In genomic region chr12:990649-991349, GRCh38 we compare ENCODE assay signal across 8 cellular contexts. TPM values are rescaled to one million over a fixed set of nuclear protein-coding genes. Genes with fewer than 3 reads are reported as not detected.
DNase-seq lines count a peak whose midpoint lies in the region; ATAC-seq and TF ChIP-seq lines count a peak whose summit lies in the region.

TSS of gene ERC1 (plus strand) at chr12:991223. CDS start at chr12:1027904, 36,681 bp downstream.

- no peaks in the 10 kb centered on the region for H3K36me3 ChIP-seq in spleen

- TF ChIP-seq CTCF in spleen (IDR thresholded peaks at IDR 0.05 in 8 of 11, conservative IDR thresholded peaks at IDR 0.05 in 3 of 11), result peak in 4 of 11 experiments; percentile 5 to 11 (median 8)

- H3K27me3 ChIP-seq in spleen (replicated peaks in 1 of 7), result no peaks in the 10 kb centered on the region

- 0 to 1% (median 0%) methylated on average over 20 to 91 of the region's 91 CpGs for WGBS in spleen, 5 donors

- intact Hi-C loops in spleen (cut with DNase I; ENCODE audit: low total_unique reads), result no loop called here

- H3K9me3 ChIP-seq in spleen, result no peaks in the 10 kb centered on the region

- peaks cover 18 to 64% (median 41%) of the 10 kb centered on the region in 6 donors for H3K4me1 ChIP-seq in spleen

- H3K27ac ChIP-seq in caudate nucleus (ENCODE audit: low read depth, low read length) (peak within 1 kb of the TSS; percentile 96), spleen (peak within 1 kb of the TSS; percentile 91 to 97 (median 96))

- ATAC-seq in HG03039 (IDR thresholded peaks at IDR 0.05; ENCODE audit: unreplicated experiment), result peak; percentile 77

- DNase-seq in SKM-1 treated with dmso at 0.1 percent for 144 hours (lab: John Stamatoyannopoulos, UW; ENCODE audit: unreplicated experiment), result peak; percentile 47
- no peak for DNase-seq in SKM-1 (lab: John Stamatoyannopoulos, UW; ENCODE audit: unreplicated experiment)
- DNase-seq in NCI-H2171 treated with DMSO at 0.1 percent for 48 hours (lab: John Stamatoyannopoulos, UW), result peak; percentile 98
- peak; percentile 64 for DNase-seq in activated CD4-positive, CD25-positive, alpha-beta regulatory T cell treated with anti-CD3 and anti-CD28 coated beads, Interleukin-2, amount 50 U/mL, for 16 hours (ENCODE audit: low read depth, low spot score)
- DNase-seq in caudate nucleus (lab: John Stamatoyannopoulos, UW), result peak in 60 of 61 donors; percentile 45 to 94 (median 84)
- peak; percentile 77 for DNase-seq in inferior parietal cortex (ENCODE audit: extremely low spot score)
- DNase-seq in spleen, result peak; percentile 96

- TF ChIP-seq POLR2A in spleen (IDR thresholded peaks at IDR 0.05), result peak in 1 of 3 donors; percentile 28

- peak within 1 kb of the TSS; percentile 38 to 97 (median 80) for H3K4me3 ChIP-seq in spleen

RNA-seq across cellular contexts. Expression of gene ERC1, which starts in this region (rescaled TPM):
- 10 to 100 TPM; 31.1 to 73.4 (median 44.2) TPM for total RNA-seq in spleen
- 1 to 10 TPM; 1.2 to 4.5 (median 1.2) TPM for polyA plus RNA-seq in spleen
